In the genomic region with DNA sequence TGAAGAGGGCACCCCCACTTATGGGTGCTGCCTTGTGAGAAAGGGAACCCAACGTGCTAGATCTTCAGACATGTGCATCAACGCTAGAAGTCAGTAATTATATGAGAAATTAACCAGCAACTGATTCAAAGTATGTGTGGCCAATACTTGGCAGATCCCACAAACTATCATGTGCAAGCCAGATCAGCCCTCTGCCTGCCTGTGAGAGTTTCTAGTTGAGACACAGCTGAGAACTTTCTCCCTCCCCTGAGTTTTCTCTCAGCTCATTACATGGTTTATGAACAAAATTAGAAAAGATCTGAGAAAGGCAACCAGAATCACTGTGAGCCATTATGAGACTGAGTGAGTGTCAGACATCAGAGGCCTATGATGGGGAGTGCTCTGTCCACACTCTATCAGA, we compare ENCODE assay signal across 18 cellular contexts.
"Had no signal": no experiment of that assay in that cellular context is flagged by ENCODE, and none has a peak within 500 bp of the region (broad histone marks: within the 10 kb centered on the region; RNA-seq: fewer than 3 reads in every experiment).

No MANE protein-coding gene starts in this region.

- H3K4me3 ChIP-seq: spleen, tibial nerve, uterus had no signal

- H3K9me3 Mint-ChIP-seq: activated naive CD8-positive, alpha-beta T cell treated with anti-CD3 and anti-CD28 coated beads, Interleukin-2, amount 10 ng/mL, durations not matched to agents 7 days and 5 days; activated T-helper 1 cell treated with anti-CD3 and anti-CD28 coated beads, Interleukin-12 subunit alpha, Interleukin-12 subunit beta, Interleukin-2, Interleukin-4 antibody, amounts not matched to agents 30 ng/mL and 10 ng/mL and 1 ng/mL, durations not matched to agents 14 hours and 24 hours and 36 hours; brain; neural crest cell; stimulated activated naive B cell treated with anti-CD40 and anti-IgM and Interleukin-4, amounts not matched to agents 10 μg/mL and 1 μg/mL and 100 μg/mL, for 72 hours had no signal

- H3K27ac Mint-ChIP-seq: activated naive CD8-positive, alpha-beta T cell treated with anti-CD3 and anti-CD28 coated beads, Interleukin-2, amount 10 ng/mL, durations not matched to agents 7 days and 5 days; activated T-helper 1 cell treated with anti-CD3 and anti-CD28 coated beads, Interleukin-12 subunit alpha, Interleukin-12 subunit beta, Interleukin-2, Interleukin-4 antibody, amounts not matched to agents 30 ng/mL and 10 ng/mL and 1 ng/mL, durations not matched to agents 14 hours and 24 hours and 36 hours; stimulated activated naive B cell treated with anti-CD40 and anti-IgM and Interleukin-4, amounts not matched to agents 10 μg/mL and 1 μg/mL and 100 μg/mL, for 72 hours had no signal

- H3K27me3 Mint-ChIP-seq: activated naive CD8-positive, alpha-beta T cell treated with anti-CD3 and anti-CD28 coated beads, Interleukin-2, amount 10 ng/mL, durations not matched to agents 7 days and 5 days; brain; stimulated activated naive B cell treated with anti-CD40 and anti-IgM and Interleukin-4, amounts not matched to agents 10 μg/mL and 1 μg/mL and 100 μg/mL, for 72 hours had no signal

- H3K9me3 ChIP-seq: spleen, tibial nerve, uterus had no signal

- DNase-seq: activated CD4-positive, alpha-beta T cell treated with anti-CD3 and anti-CD28 coated beads, Interleukin-2, amount 50 U/mL, for 4 hours; activated CD4-positive, CD25-positive, alpha-beta regulatory T cell treated with anti-CD3 and anti-CD28 coated beads, Interleukin-2, amount 50 U/mL, for 72 hours; activated gamma-delta T cell treated with Interleukin-2 at 50 U/mL for 16 hours; activated naive CD8-positive, alpha-beta T cell treated with anti-CD3 and anti-CD28 coated beads, Interleukin-2, amount 10 ng/mL, durations not matched to agents 7 days and 5 days; anterior cingulate cortex; central memory CD4-positive, alpha-beta T cell; cortex of kidney; left colon; retina; spleen; stimulated activated CD4-positive, alpha-beta T cell treated with anti-CD3 and anti-CD28 coated beads, Interleukin-4, amount 100 ng/mL, for 4 hours; stimulated activated naive B cell treated with anti-CD40 and anti-IgM and Interleukin-4, amounts not matched to agents 10 μg/mL and 1 μg/mL and 100 μg/mL, for 72 hours; uterus had no signal

- H3K4me1 Mint-ChIP-seq: activated naive CD8-positive, alpha-beta T cell treated with anti-CD3 and anti-CD28 coated beads, Interleukin-2, amount 10 ng/mL, durations not matched to agents 7 days and 5 days; neural crest cell; stimulated activated naive B cell treated with anti-CD40 and anti-IgM and Interleukin-4, amounts not matched to agents 10 μg/mL and 1 μg/mL and 100 μg/mL, for 72 hours had no signal

- H3K4me3 Mint-ChIP-seq: activated naive CD8-positive, alpha-beta T cell treated with anti-CD3 and anti-CD28 coated beads, Interleukin-2, amount 10 ng/mL, durations not matched to agents 7 days and 5 days; activated T-helper 1 cell treated with anti-CD3 and anti-CD28 coated beads, Interleukin-12 subunit alpha, Interleukin-12 subunit beta, Interleukin-2, Interleukin-4 antibody, amounts not matched to agents 30 ng/mL and 10 ng/mL and 1 ng/mL, durations not matched to agents 14 hours and 24 hours and 36 hours; brain; neural crest cell; stimulated activated naive B cell treated with anti-CD40 and anti-IgM and Interleukin-4, amounts not matched to agents 10 μg/mL and 1 μg/mL and 100 μg/mL, for 72 hours had no signal

- ATAC-seq: esophagus mucosa; left colon; stimulated activated naive B cell treated with anti-CD40 and anti-IgM and Interleukin-4, amounts not matched to agents 10 μg/mL and 1 μg/mL and 100 μg/mL, for 72 hours had no signal
